Comparison of ENCODE assay signal across 8 cellular contexts in genomic region chr7:3722396-3722846, GRCh38.
A peak's percentile ranks its signal among the peaks of the same experiment; 100 is the strongest.
DNase-seq lines count a peak whose midpoint lies in the region; ATAC-seq and TF ChIP-seq lines count a peak whose summit lies in the region.

No MANE protein-coding gene starts in this region.

- H3K27me3 ChIP-seq in IMR-90 (ENCODE audit: control insufficient read depth, insufficient read depth, low read length) = no peaks in the 10 kb centered on the region

- no peaks in the 10 kb centered on the region for H3K9me3 ChIP-seq in IMR-90 (ENCODE audit: control insufficient read depth, insufficient read depth, low read length)

- H3K9me1 ChIP-seq in IMR-90 (ENCODE audit: insufficient read depth, low read length) = no peaks in the 10 kb centered on the region

- H4K5ac ChIP-seq in IMR-90 (ENCODE audit: low read depth, low read length) = no peak overlapping the region

- H3K27ac ChIP-seq in IMR-90 (ENCODE audit: insufficient read depth, low read length) = no peak overlapping the region

- no TSS peak for BruUV-seq in IMR-90 (replicated peaks; lab: Mats Ljungman, UMichigan)

- TF ChIP-seq POLR2A in IMR-90 (IDR thresholded peaks at IDR 0.05; ENCODE audit: low read depth, low read length) = no peak

- no peak overlapping the region for H3K4ac ChIP-seq in IMR-90 (ENCODE audit: low read depth, low read length)

- H2BK120ac ChIP-seq in IMR-90 (ENCODE audit: low read depth, low read length) = no peak overlapping the region

- H3K4me1 ChIP-seq in IMR-90 (ENCODE audit: control insufficient read depth, insufficient read depth, low read length) = no peaks in the 10 kb centered on the region

- H3K14ac ChIP-seq in IMR-90 (replicated peaks; ENCODE audit: low read depth, low read length) = no peak overlapping the region

- 24% methylated on average over 2 of the region's 13 CpGs; no CpG with 5 or more reads in 1 of the 2 experiments for WGBS in IMR-90 (ENCODE audit: extremely low coverage in 2 of 2, insufficient read length in 1 of 2), 2 experiments

- H3K9ac ChIP-seq in IMR-90 (ENCODE audit: low read depth, low read length) = no peak overlapping the region

- H3K4me3 ChIP-seq in IMR-90 (ENCODE audit: insufficient read depth, low read depth, low read length) (no peak overlapping the region), skeletal muscle cell (ENCODE audit: low read depth, low read length) (no peak overlapping the region)

- dilution Hi-C loops in IMR-90 (cut with HindIII; ENCODE audit: low sequenced_read_pairs, unreplicated experiment) = no loop called here

- no peak overlapping the region for H3K4me2 ChIP-seq in IMR-90 (ENCODE audit: low read depth, low read length)

- H2BK5ac ChIP-seq in IMR-90 (ENCODE audit: low read depth, low read length, poor library complexity, severe bottlenecking) = no peak overlapping the region

- no peak for TF ChIP-seq RAD21 in IMR-90 (IDR thresholded peaks at IDR 0.05; ENCODE audit: low read length)

- DNase-seq in IMR-90 = peak; percentile 2
- DNase-seq in RPMI8226 = peak; percentile 39
- DNase-seq in germinal center (ENCODE audit: low spot score) = peak; percentile 45
- peak; percentile 4 for DNase-seq in skeletal muscle cell (ENCODE audit: low read depth)
- DNase-seq in NCI-H1436 (lab: John Stamatoyannopoulos, UW) = no peak
- no peak for DNase-seq in cerebellum (ENCODE audit: low spot score)

- no peaks in the 10 kb centered on the region for H3K36me3 ChIP-seq in IMR-90 (ENCODE audit: control insufficient read depth, insufficient read depth, low read length)

- H2AK5ac ChIP-seq in IMR-90 (ENCODE audit: low read depth, low read length) = no peak overlapping the region

- POLR2A ChIA-PET in IMR-90 (lab: Charles Lee; ENCODE audit: unreplicated experiment) = no interaction called here

- no peak overlapping the region for H2BK20ac ChIP-seq in IMR-90 (ENCODE audit: low read depth, low read length)

- no peak overlapping the region for H4K8ac ChIP-seq in IMR-90 (ENCODE audit: low read depth in 2 of 2, low read length in 2 of 2)

- TF ChIP-seq CTCF in IMR-90 (conservative IDR thresholded peaks at IDR 0.05; ENCODE audit: low read depth, low read length) = no peak

- no peak overlapping the region for H3K23ac ChIP-seq in IMR-90 (ENCODE audit: low read depth, low read length)

- H2AK9ac ChIP-seq in IMR-90 (replicated peaks; ENCODE audit: low read depth, low read length, poor library complexity) = no peak overlapping the region

- CTCF ChIA-PET in IMR-90 (lab: Yijun Ruan, JAX) = no interaction called here

- no peak overlapping the region for H3K56ac ChIP-seq in IMR-90 (ENCODE audit: extremely low read depth, insufficient read depth, low read length)

- no peak overlapping the region for H2AFZ ChIP-seq in IMR-90 (replicated peaks; ENCODE audit: low read length, poor library complexity)

- H4K20me1 ChIP-seq in IMR-90 (ENCODE audit: insufficient read depth, low read length) = no peaks in the 10 kb centered on the region

- H3K79me1 ChIP-seq in IMR-90 (ENCODE audit: low read depth in 1 of 2, low read length in 2 of 2) = no peaks in the 10 kb centered on the region

- in situ Hi-C loops in IMR-90 (cut with MboI; ENCODE audit: low sequenced_read_pairs) = no loop called here

- H3K18ac ChIP-seq in IMR-90 (ENCODE audit: low read depth, low read length) = no peak overlapping the region

- no peak overlapping the region for H2BK15ac ChIP-seq in IMR-90 (ENCODE audit: low read depth, low read length)

- H4K91ac ChIP-seq in IMR-90 (ENCODE audit: insufficient read depth, low read depth, low read length) = no peak overlapping the region

- ATAC-seq in IMR-90 (ENCODE audit: low read depth) (peak; percentile 51), GM21619 (IDR thresholded peaks at IDR 0.05; ENCODE audit: unreplicated experiment) (no peak), GM18873 (IDR thresholded peaks at IDR 0.05; ENCODE audit: low FRiP score, unreplicated experiment) (no peak)

- intact Hi-C loops in IMR-90 (cut with micrococcal nuclease) = no loop called here

TF ChIP-seq in IMR-90, 13 proteins besides CTCF, POLR2A, EP300 and RAD21:
- TF ChIP-seq RCOR1 (IDR thresholded peaks at IDR 0.05; ENCODE audit: insufficient replicate concordance, low read length) (no peak), CHD1 (IDR thresholded peaks at IDR 0.05; ENCODE audit: low read depth, low read length) (no peak), BHLHE40 (IDR thresholded peaks at IDR 0.05; ENCODE audit: low read depth, low read length) (no peak), NFE2L2 (IDR thresholded peaks at IDR 0.05; ENCODE audit: low read depth, low read length) (no peak), RFX5 (IDR thresholded peaks at IDR 0.05; ENCODE audit: low read depth, low read length) (no peak), USF2 (IDR thresholded peaks at IDR 0.05; ENCODE audit: low read depth, low read length) (no peak), MXI1 (IDR thresholded peaks at IDR 0.05; ENCODE audit: borderline replicate concordance, low read depth, low read length) (no peak), MAZ (IDR thresholded peaks at IDR 0.05; ENCODE audit: borderline replicate concordance, low read depth, low read length) (no peak)

Comparison
In these comparisons a context has a peak if more than half of its experiments do, and no peak if none do; other contexts are left out.
1. DNase-seq: peak in IMR-90 (single experiment), RPMI8226 (single experiment), germinal center (single experiment) and skeletal muscle cell (single experiment); none in NCI-H1436 (single experiment) and cerebellum (single experiment).